ENCODE assay signal across 8 cellular contexts in the genomic region with DNA sequence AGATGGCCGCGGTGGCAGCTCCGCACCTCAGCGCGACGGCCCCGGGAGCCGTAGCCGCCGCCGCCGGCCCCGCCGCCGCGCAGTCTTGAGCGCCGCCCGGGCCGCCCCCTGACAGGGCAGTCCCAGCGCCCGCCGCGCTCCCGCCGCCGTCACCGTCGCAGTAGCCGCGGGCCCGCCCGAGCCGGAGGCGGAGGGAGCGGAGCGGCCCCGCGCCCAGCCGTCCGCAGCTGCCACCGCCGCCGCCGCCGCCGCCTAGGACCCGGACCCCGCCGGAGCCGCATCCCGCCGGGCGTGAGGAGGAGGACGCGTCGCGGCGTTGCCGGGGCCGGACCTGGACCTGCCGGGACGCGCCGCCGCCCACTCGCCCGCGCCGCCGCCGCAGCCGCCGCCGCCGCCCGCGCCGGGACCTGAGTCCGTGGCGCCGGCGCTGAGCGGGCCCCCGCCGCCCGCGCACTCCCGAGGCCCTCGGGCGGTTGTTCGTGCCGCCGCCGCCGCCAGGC. TPM values are rescaled to one million over a fixed set of nuclear protein-coding genes. Genes with fewer than 3 reads are reported as not detected.
DNase-seq lines count a peak whose midpoint lies in the region; TF ChIP-seq lines count a peak whose summit lies in the region.

No MANE protein-coding gene starts in this region.

- in situ Hi-C loops in GM13976 (cut with MboI; ENCODE audit: low sequenced_read_pairs, unreplicated experiment) = no loop called here

- DNase-seq in GM12865 (ENCODE audit: low read depth) (no peak), HFF-Myc (ENCODE audit: extremely low read depth, low read depth) (no peak), SJSA1 (ENCODE audit: low read depth in 1 of 2, low spot score in 2 of 2) (no peak), immature natural killer cell (no peak), tibial nerve (ENCODE audit: low spot score in 2 of 2) (no peak), posterior cingulate gyrus (no peak), DMS114 treated with DMSO at 0.1 percent for 48 hours (lab: John Stamatoyannopoulos, UW; ENCODE audit: unreplicated experiment) (no peak), GM13976 (ENCODE audit: low spot score) (no peak)

- peaks cover 12% of the 10 kb centered on the region; the same call in 1 of the 2 replicates for H3K9me3 ChIP-seq in SJSA1 (replicated peaks)
- H3K9me3 ChIP-seq in tibial nerve = no peaks in the 10 kb centered on the region

- no peaks in the 10 kb centered on the region for H3K36me3 Mint-ChIP-seq in immature natural killer cell

- H3K36me3 ChIP-seq in SJSA1 = no peaks in the 10 kb centered on the region; the same call in 1 of the 2 replicates
- H3K36me3 ChIP-seq in tibial nerve = no peaks in the 10 kb centered on the region

- peaks cover 28% of the 10 kb centered on the region for H3K27me3 ChIP-seq in SJSA1 (replicated peaks)
- H3K27me3 ChIP-seq in tibial nerve = no peaks in the 10 kb centered on the region

- TF ChIP-seq EP300 in tibial nerve (IDR thresholded peaks at IDR 0.05) = no peak

- peaks cover 7 to 24% (median 16%) of the 10 kb centered on the region in 3 donors for H3K27me3 Mint-ChIP-seq in immature natural killer cell (ENCODE audit: low read depth in 3 of 3)

- H3K9me3 Mint-ChIP-seq in immature natural killer cell = no peaks in the 10 kb centered on the region

- H3K27ac ChIP-seq in SJSA1 (no peak overlapping the region), tibial nerve (peak overlapping the region in 3 of 4 donors; percentile 49 to 91 (median 84))

- peak overlapping the region; percentile 65 to 89 (median 80) for H3K4me3 Mint-ChIP-seq in immature natural killer cell

- peak overlapping the region in 1 of 6 donors; percentile 81 for H3K27ac Mint-ChIP-seq in immature natural killer cell

- H3K4me3 ChIP-seq in GM12865 (ENCODE audit: low read depth, low read length) (peak overlapping the region; percentile 61), HFF-Myc (replicated peaks; ENCODE audit: low read depth, low read length) (peak overlapping the region; percentile 69), SJSA1 (peak overlapping the region; percentile 86), tibial nerve (peak overlapping the region in 3 of 4 donors; percentile 61 to 73 (median 72))

- TF ChIP-seq POLR2A in tibial nerve (IDR thresholded peaks at IDR 0.05) = peak in 1 of 2 donors; percentile 14

- peaks cover 51 to 59% of the 10 kb centered on the region in 2 donors for H3K4me1 Mint-ChIP-seq in immature natural killer cell

- WGBS in tibial nerve, 2 donors = 0 to 1% methylated on average over 8 to 58 of the region's 96 CpGs

- intact Hi-C loops in posterior cingulate gyrus (cut with DNase I) = loop anchor here (5.0 to 10.0 kb wide), 3 partner anchors 71 to 416 kb away; no protein-coding TSS in a partner anchor

- TF ChIP-seq CTCF in GM12865 (IDR thresholded peaks at IDR 0.05; ENCODE audit: insufficient read depth, low read depth, low read length, missing control alignments) (no peak), HFF-Myc (IDR thresholded peaks at IDR 0.05; ENCODE audit: low read depth, low read length, missing control alignments) (no peak), tibial nerve (IDR thresholded peaks at IDR 0.05) (no peak), GM13976 (IDR thresholded peaks at IDR 0.05; ENCODE audit: borderline replicate concordance, control extremely low read depth, extremely low read depth, insufficient read depth, missing control alignments) (no peak)

- H3K4me1 ChIP-seq in SJSA1 (replicated peaks) = peaks cover 25% of the 10 kb centered on the region
- H3K4me1 ChIP-seq in tibial nerve = peaks cover 0 to 48% (median 24%) of the 10 kb centered on the region in 4 donors

RNA-seq across cellular contexts. Expression of a gene that starts 0.3 kb away (rescaled TPM):
- 4.6 and 9.6 TPM in 2 replicates for total RNA-seq in SJSA1 (2014; rRNA removed; shearing (Covaris generic))
- 1 to 10 TPM in 2 of 3 donors, under 1 TPM in 1; 0.71 to 5.5 (median 4.8) TPM for polyA plus RNA-seq in immature natural killer cell
- total RNA-seq in tibial nerve = 10 to 100 TPM; 24.0 to 43.5 (median 34.3) TPM
